ENCODE assay signal across 1 cellular context in genomic region chrX:103063191-103063845, GRCh38.
TF ChIP-seq lines count a peak whose summit lies in the region.

No MANE protein-coding gene starts in this region.

TF ChIP-seq in IMR-90, 13 proteins besides CTCF, POLR2A, EP300 and RAD21:
- TF ChIP-seq FOS (IDR thresholded peaks at IDR 0.05; ENCODE audit: low read depth, low read length) (no peak), BHLHE40 (IDR thresholded peaks at IDR 0.05; ENCODE audit: low read depth, low read length) (no peak), MAFK (IDR thresholded peaks at IDR 0.05; ENCODE audit: low read depth, low read length) (no peak), SMC3 (IDR thresholded peaks at IDR 0.05; ENCODE audit: low read depth, low read length) (no peak), CEBPB (IDR thresholded peaks at IDR 0.05; ENCODE audit: low read depth, low read length) (no peak), MAZ (IDR thresholded peaks at IDR 0.05; ENCODE audit: borderline replicate concordance, low read depth, low read length) (no peak)
TF ChIP-seq in IMR-90: peak in this region for 0.
